Comparison of ENCODE assay signal across 19 cellular contexts in the genomic region with DNA sequence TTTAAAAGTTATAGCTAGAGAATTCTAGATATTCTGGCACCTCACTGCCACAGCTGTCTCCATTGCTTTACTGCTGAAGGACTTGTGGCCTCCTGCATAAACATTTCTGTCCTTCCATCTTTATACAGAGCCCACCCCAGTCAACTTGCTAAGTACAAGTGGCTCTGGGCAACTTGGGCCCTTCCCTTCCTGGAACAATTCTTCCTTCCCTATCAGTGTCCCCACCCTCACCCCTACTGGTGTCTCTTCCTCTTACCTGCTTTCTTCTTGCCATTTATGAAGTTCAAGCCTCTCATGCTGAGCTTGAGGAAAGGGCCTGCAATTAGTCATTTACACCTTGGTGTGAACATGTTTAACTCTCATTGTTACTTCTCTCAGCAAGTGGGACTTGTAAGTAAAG. TPM values are rescaled to one million over a fixed set of nuclear protein-coding genes. Genes with fewer than 3 reads are reported as not detected.
A peak's percentile ranks its signal among the peaks of the same experiment; 100 is the strongest.
DNase-seq lines count a peak whose midpoint lies in the region; ATAC-seq and TF ChIP-seq lines count a peak whose summit lies in the region.
"Had no signal": no experiment of that assay in that cellular context is flagged by ENCODE, and none has a peak within 500 bp of the region (broad histone marks: within the 10 kb centered on the region; RNA-seq: fewer than 3 reads in every experiment).

No MANE protein-coding gene starts in this region.

- H3K27me3 Mint-ChIP-seq in activated CD8-positive, alpha-beta memory T cell treated with anti-CD3 and anti-CD28 coated beads, Interleukin-2, amount 10 ng/mL, durations not matched to agents 7 days and 5 days = no peaks in the 10 kb centered on the region
- no peaks in the 10 kb centered on the region for H3K27me3 Mint-ChIP-seq in central memory CD8-positive, alpha-beta T cell

- DNase-seq in activated CD8-positive, alpha-beta memory T cell treated with anti-CD3 and anti-CD28 coated beads, Interleukin-2, amount 10 ng/mL, durations not matched to agents 7 days and 5 days = no peak
- no peak for DNase-seq in activated CD8-positive, alpha-beta memory T cell treated with anti-CD3 and anti-CD28 coated beads, Interleukin-2, amount 50 U/mL, for 48 hours
- DNase-seq in central memory CD8-positive, alpha-beta T cell (ENCODE audit: low spot score in 2 of 2) = no peak
- no peak for DNase-seq in spleen
- DNase-seq in DMS79 (lab: John Stamatoyannopoulos, UW) = no peak
- no peak for DNase-seq in left cardiac atrium
- DNase-seq: C1 segment of cervical spinal cord; kidney; mesenchymal stem cell; NCI-H1105 treated with DMSO at 0.1 percent for 48 hours; NCI-H526 treated with DMSO at 0.1 percent for 48 hours; stimulated activated CD4-positive, alpha-beta T cell treated with anti-CD3 and anti-CD28 coated beads, Interleukin-4, amount 100 ng/mL, for 24 hours had no signal

- H3K27ac Mint-ChIP-seq in activated CD8-positive, alpha-beta memory T cell treated with anti-CD3 and anti-CD28 coated beads, Interleukin-2, amount 10 ng/mL, durations not matched to agents 7 days and 5 days = peak overlapping the region; percentile 52
- peak overlapping the region; percentile 83 for H3K27ac Mint-ChIP-seq in central memory CD8-positive, alpha-beta T cell (ENCODE audit: low read depth)

- H3K4me1 ChIP-seq in OCI-LY3 (ENCODE audit: low read length) (peaks cover 65% of the 10 kb centered on the region), spleen (peaks cover 78 to 100% (median 99%) of the 10 kb centered on the region in 6 donors)
- H3K4me1 ChIP-seq: HAP-1 had no signal

- no peak for ATAC-seq in activated CD8-positive, alpha-beta memory T cell treated with anti-CD3 and anti-CD28 coated beads, Interleukin-2, amount 10 ng/mL, durations not matched to agents 7 days and 5 days
- no peak for ATAC-seq in central memory CD8-positive, alpha-beta T cell (replicated peaks; ENCODE audit: extremely low read depth, poor library complexity, severe bottlenecking)
- no peak for ATAC-seq in HG03097 (IDR thresholded peaks at IDR 0.05; ENCODE audit: low FRiP score, unreplicated experiment)
- no peak for ATAC-seq in left cardiac atrium
- ATAC-seq: GM12878, Right ventricle myocardium inferior had no signal

- H3K4me2 ChIP-seq in OCI-LY3 (ENCODE audit: low read length) = peak overlapping the region; percentile 83
- H3K4me2 ChIP-seq: smooth muscle cell had no signal

- CTCF ChIA-PET in activated CD8-positive, alpha-beta memory T cell treated with anti-CD3 and anti-CD28 coated beads, Interleukin-2, amount 10 ng/mL, durations not matched to agents 7 days and 5 days (lab: Charles Lee) = interaction anchor here (0.8 to 2.8 kb wide), 5 partner anchors 9 to 316 kb away, joined by 4 to 15 read pairs (median 4); no protein-coding TSS in a partner anchor

- H2AFZ ChIP-seq in OCI-LY3 (ENCODE audit: low read depth, low read length) = no peak overlapping the region

- peaks cover 100% of the 10 kb centered on the region for H3K79me2 ChIP-seq in OCI-LY3 (ENCODE audit: low read length)

- H3K4me3 ChIP-seq in OCI-LY3 (ENCODE audit: low read length) = peak overlapping the region; percentile 91
- H3K4me3 ChIP-seq in spleen = peak overlapping the region in 2 of 8 donors; percentile 60 to 79
- H3K4me3 ChIP-seq: GM12878, HAP-1, smooth muscle cell had no signal

- H4K20me1 ChIP-seq in OCI-LY3 (ENCODE audit: insufficient read depth, low read length) = peaks cover 21% of the 10 kb centered on the region

- H3K36me3 Mint-ChIP-seq in activated CD8-positive, alpha-beta memory T cell treated with anti-CD3 and anti-CD28 coated beads, Interleukin-2, amount 10 ng/mL, durations not matched to agents 7 days and 5 days = peaks cover 69% of the 10 kb centered on the region
- H3K36me3 Mint-ChIP-seq in central memory CD8-positive, alpha-beta T cell (ENCODE audit: insufficient read depth) = peaks cover 51% of the 10 kb centered on the region

- peaks cover 53% of the 10 kb centered on the region for H3K4me1 Mint-ChIP-seq in activated CD8-positive, alpha-beta memory T cell treated with anti-CD3 and anti-CD28 coated beads, Interleukin-2, amount 10 ng/mL, durations not matched to agents 7 days and 5 days
- H3K4me1 Mint-ChIP-seq in central memory CD8-positive, alpha-beta T cell = peaks cover 66% of the 10 kb centered on the region
- H3K4me1 Mint-ChIP-seq: neural crest cell had no signal

- peak overlapping the region; percentile 100 for H3K9ac ChIP-seq in OCI-LY3 (ENCODE audit: low read length)

- H3K36me3 ChIP-seq in OCI-LY3 (replicated peaks; ENCODE audit: low read depth, low read length) = peaks cover 88% of the 10 kb centered on the region
- H3K36me3 ChIP-seq in spleen = peaks cover 3 to 95% (median 37%) of the 10 kb centered on the region in 6 donors
- H3K36me3 ChIP-seq: HAP-1 had no signal

- no peaks in the 10 kb centered on the region for H3K9me3 Mint-ChIP-seq in activated CD8-positive, alpha-beta memory T cell treated with anti-CD3 and anti-CD28 coated beads, Interleukin-2, amount 10 ng/mL, durations not matched to agents 7 days and 5 days (ENCODE audit: low read depth)
- no peaks in the 10 kb centered on the region for H3K9me3 Mint-ChIP-seq in central memory CD8-positive, alpha-beta T cell
- H3K9me3 Mint-ChIP-seq: neural crest cell had no signal

- no peak overlapping the region for H3K4me3 Mint-ChIP-seq in activated CD8-positive, alpha-beta memory T cell treated with anti-CD3 and anti-CD28 coated beads, Interleukin-2, amount 10 ng/mL, durations not matched to agents 7 days and 5 days
- peak overlapping the region; percentile 81 for H3K4me3 Mint-ChIP-seq in central memory CD8-positive, alpha-beta T cell
- H3K4me3 Mint-ChIP-seq: neural crest cell had no signal

- H3K9me3 ChIP-seq in OCI-LY3 (ENCODE audit: insufficient read depth, low read length) (no peaks in the 10 kb centered on the region), spleen (no peaks in the 10 kb centered on the region)
- H3K9me3 ChIP-seq: HAP-1 had no signal

- intact Hi-C loops in spleen (cut with DNase I; ENCODE audit: low total_unique reads) = loop anchor here (10.0 kb wide), 1 partner anchor 45 kb away; no protein-coding TSS in a partner anchor
- intact Hi-C loops in left cardiac atrium (cut with DNase I) = no loop called here

- H3K27ac ChIP-seq in OCI-LY3 (ENCODE audit: low read length) (peak overlapping the region; percentile 99), spleen (peak overlapping the region in 7 of 8 donors; percentile 48 to 98 (median 87))

- no peak for TF ChIP-seq CTCF in OCI-LY3 (IDR thresholded peaks at IDR 0.05; ENCODE audit: low read depth, low read length)
- no peak for TF ChIP-seq CTCF in spleen (IDR thresholded peaks at IDR 0.05 in 8 of 11, conservative IDR thresholded peaks at IDR 0.05 in 3 of 11)

- no peak for TF ChIP-seq POLR2A in spleen (IDR thresholded peaks at IDR 0.05)

- H3K27me3 ChIP-seq in OCI-LY3 (ENCODE audit: low read depth, low read length) (no peaks in the 10 kb centered on the region), spleen (replicated peaks in 1 of 7) (no peaks in the 10 kb centered on the region)

RNA-seq across cellular contexts. Expression of a gene that starts 45.0 kb away (rescaled TPM):
- 100 to 1,000 TPM in 1 of 2 experiments, 10 to 100 TPM in 1; 90.2 to 126 TPM for total RNA-seq in activated CD8-positive, alpha-beta memory T cell treated with anti-CD3 and anti-CD28 coated beads, Interleukin-2, amount 10 ng/mL, durations not matched to agents 7 days and 5 days
- 100 to 1,000 TPM; 119 to 173 (median 144) TPM for total RNA-seq in spleen
- 100 to 1,000 TPM in 2 of 3 donors, 10 to 100 TPM in 1; 72.0 to 111 (median 103) TPM for polyA plus RNA-seq in spleen
- 10 to 100 TPM in 1 of 2 donors, 1 to 10 TPM in 1; 6.8 to 11.0 TPM for total RNA-seq in left cardiac atrium

Comparison
In these comparisons a context has a peak if more than half of its experiments do, and no peak if none do; other contexts are left out.
1. RNA of a gene that starts 45.0 kb away (total RNA-seq): 119 to 173 TPM in spleen and 90.2 to 126 TPM in activated CD8-positive, alpha-beta memory T cell treated with anti-CD3 and anti-CD28 coated beads, Interleukin-2, amount 10 ng/mL, durations not matched to agents 7 days and 5 days; 6.8 to 11.0 TPM in left cardiac atrium; every median in the first group is over 4 times any median in the second.